ENCODE assay signal across 8 cellular contexts in genomic region chr21:41366522-41367151, GRCh38. TPM values are rescaled to one million over a fixed set of nuclear protein-coding genes. Genes with fewer than 3 reads are reported as not detected.
DNase-seq lines count a peak whose midpoint lies in the region; ATAC-seq and TF ChIP-seq lines count a peak whose summit lies in the region.

No MANE protein-coding gene starts in this region.

- H3K9ac ChIP-seq in liver (ENCODE audit: low read depth in 1 of 2, low read length in 2 of 2), result no peak overlapping the region

- peaks cover 62% of the 10 kb centered on the region for H3K36me3 Mint-ChIP-seq in CD8-positive, alpha-beta T cell
- peaks cover 61% of the 10 kb centered on the region for H3K36me3 Mint-ChIP-seq in activated CD8-positive, alpha-beta T cell treated with anti-CD3 and anti-CD28 coated beads, Interleukin-2, amount 10 ng/mL, durations not matched to agents 7 days and 5 days (ENCODE audit: low read depth)

- H3K4me1 Mint-ChIP-seq in CD8-positive, alpha-beta T cell (ENCODE audit: low read depth), result peaks cover 88% of the 10 kb centered on the region
- H3K4me1 Mint-ChIP-seq in activated CD8-positive, alpha-beta T cell treated with anti-CD3 and anti-CD28 coated beads, Interleukin-2, amount 10 ng/mL, durations not matched to agents 7 days and 5 days (ENCODE audit: low read depth), result peaks cover 87% of the 10 kb centered on the region

- ATAC-seq in CD8-positive, alpha-beta T cell, result no peak
- ATAC-seq in activated CD8-positive, alpha-beta T cell treated with anti-CD3 and anti-CD28 coated beads, Interleukin-2, amount 10 ng/mL, durations not matched to agents 7 days and 5 days, result no peak
- no peak for ATAC-seq in HG03045 (IDR thresholded peaks at IDR 0.05; ENCODE audit: unreplicated experiment)
- no peak for ATAC-seq in GM18502 (IDR thresholded peaks at IDR 0.05; ENCODE audit: poor library complexity, unreplicated experiment)

- H3K27ac Mint-ChIP-seq in CD8-positive, alpha-beta T cell, result peak overlapping the region; percentile 63
- H3K27ac Mint-ChIP-seq in activated CD8-positive, alpha-beta T cell treated with anti-CD3 and anti-CD28 coated beads, Interleukin-2, amount 10 ng/mL, durations not matched to agents 7 days and 5 days, result peak overlapping the region; percentile 32

- DNase-seq in CD8-positive, alpha-beta T cell, result peak in 2 of 7 experiments; percentile 11 to 25
- DNase-seq in HL-60 (ENCODE audit: low read depth in 1 of 2, low spot score in 1 of 2) (peak; percentile 96 to 97), T-helper 1 cell (no peak), SHP77 (lab: John Stamatoyannopoulos, UW) (no peak)
- DNase-seq in activated CD8-positive, alpha-beta T cell treated with anti-CD3 and anti-CD28 coated beads, Interleukin-2, amount 10 ng/mL, durations not matched to agents 7 days and 5 days, result no peak

- WGBS in liver, result 43% methylated on average over 12 of the region's 12 CpGs

- no peak for TF ChIP-seq CTCF in CD8-positive, alpha-beta T cell (IDR thresholded peaks at IDR 0.05)
- TF ChIP-seq CTCF in HL-60 (IDR thresholded peaks at IDR 0.05; ENCODE audit: insufficient read depth, low read length), result no peak
- TF ChIP-seq CTCF in liver (IDR thresholded peaks at IDR 0.05; ENCODE audit: low read depth, low read length, missing input control), result no peak

- no peaks in the 10 kb centered on the region for H3K27me3 ChIP-seq in CD8-positive, alpha-beta T cell (ENCODE audit: insufficient read depth, low read length)
- H3K27me3 ChIP-seq in HL-60 (ENCODE audit: insufficient read depth, poor library complexity, severe bottlenecking) (no peaks in the 10 kb centered on the region), liver (ENCODE audit: control insufficient read depth in 4 of 4, insufficient read depth in 4 of 4, low read length in 3 of 4) (peaks cover 0 to 3% (median 0%) of the 10 kb centered on the region in 4 donors)

- no peak for TF ChIP-seq RAD21 in liver (IDR thresholded peaks at IDR 0.05)

- H3K27me3 Mint-ChIP-seq in CD8-positive, alpha-beta T cell (ENCODE audit: low read depth), result no peaks in the 10 kb centered on the region
- no peaks in the 10 kb centered on the region for H3K27me3 Mint-ChIP-seq in activated CD8-positive, alpha-beta T cell treated with anti-CD3 and anti-CD28 coated beads, Interleukin-2, amount 10 ng/mL, durations not matched to agents 7 days and 5 days (ENCODE audit: low read depth)

- CTCF ChIA-PET in CD8-positive, alpha-beta T cell (lab: Charles Lee), result no interaction called here
- CTCF ChIA-PET in activated CD8-positive, alpha-beta T cell treated with anti-CD3 and anti-CD28 coated beads, Interleukin-2, amount 10 ng/mL, durations not matched to agents 7 days and 5 days (lab: Charles Lee), result no interaction called here

- no peak overlapping the region for H3K4me3 ChIP-seq in CD8-positive, alpha-beta T cell (ENCODE audit: low read depth, low read length)
- no peak overlapping the region for H3K4me3 ChIP-seq in HL-60 (replicated peaks; ENCODE audit: insufficient read depth, low read length)
- H3K4me3 ChIP-seq in liver (ENCODE audit: low read depth in 1 of 3, low read length in 3 of 3), result no peak overlapping the region

- no peaks in the 10 kb centered on the region for H3K9me3 Mint-ChIP-seq in CD8-positive, alpha-beta T cell
- no peaks in the 10 kb centered on the region for H3K9me3 Mint-ChIP-seq in activated CD8-positive, alpha-beta T cell treated with anti-CD3 and anti-CD28 coated beads, Interleukin-2, amount 10 ng/mL, durations not matched to agents 7 days and 5 days (ENCODE audit: insufficient read depth)

- H3K4me1 ChIP-seq in CD8-positive, alpha-beta T cell (ENCODE audit: insufficient read depth, low read length), result peaks cover 44% of the 10 kb centered on the region
- no peaks in the 10 kb centered on the region for H3K4me1 ChIP-seq in liver (ENCODE audit: control insufficient read depth in 4 of 4, insufficient read depth in 4 of 4, low read length in 3 of 4)

- no peak overlapping the region for H3K4me3 Mint-ChIP-seq in CD8-positive, alpha-beta T cell
- no peak overlapping the region for H3K4me3 Mint-ChIP-seq in activated CD8-positive, alpha-beta T cell treated with anti-CD3 and anti-CD28 coated beads, Interleukin-2, amount 10 ng/mL, durations not matched to agents 7 days and 5 days

- no peak overlapping the region for H3K27ac ChIP-seq in CD8-positive, alpha-beta T cell (ENCODE audit: low read depth, low read length)
- H3K27ac ChIP-seq in HL-60 (replicated peaks) (peak overlapping the region; percentile 70), liver (ENCODE audit: low read depth in 1 of 2, low read length in 2 of 2) (peak overlapping the region in 1 of 2 donors; percentile 42)

- POLR2A ChIA-PET in CD8-positive, alpha-beta T cell (lab: Charles Lee), result interaction anchor here (1.5 kb wide), 1 partner anchor 60 kb away, joined by 5 read pairs; the partner anchor contains the start of gene MX1
- POLR2A ChIA-PET in activated CD8-positive, alpha-beta T cell treated with anti-CD3 and anti-CD28 coated beads, Interleukin-2, amount 10 ng/mL, durations not matched to agents 7 days and 5 days (lab: Charles Lee), result interaction anchor here (7.5 kb wide), 1 partner anchor 59 kb away, joined by 105 read pairs; the partner anchor contains the start of gene MX1

- intact Hi-C loops in CD8-positive, alpha-beta T cell (cut with DNase I, micrococcal nuclease), result no loop called here

- no peaks in the 10 kb centered on the region for H3K9me3 ChIP-seq in CD8-positive, alpha-beta T cell (ENCODE audit: low read length)
- H3K9me3 ChIP-seq in liver (ENCODE audit: control insufficient read depth in 4 of 4, low read length in 3 of 4), result no peaks in the 10 kb centered on the region

- H3K36me3 ChIP-seq in CD8-positive, alpha-beta T cell (ENCODE audit: insufficient read depth, low read length), result no peaks in the 10 kb centered on the region
- H3K36me3 ChIP-seq in liver (ENCODE audit: control insufficient read depth in 4 of 4, insufficient read depth in 3 of 4, low read depth in 1 of 4, low read length in 3 of 4), result no peaks in the 10 kb centered on the region

TF ChIP-seq in liver, 16 proteins besides CTCF, POLR2A, EP300 and RAD21:
- no peak for TF ChIP-seq EGR1 (IDR thresholded peaks at IDR 0.05; ENCODE audit: low read depth in 2 of 2)
- no peak for TF ChIP-seq FOXA1 (IDR thresholded peaks at IDR 0.05)
- peak; percentile 31 to 42 for TF ChIP-seq RXRA (IDR thresholded peaks at IDR 0.05)
- no peak for TF ChIP-seq ATF3 (IDR thresholded peaks at IDR 0.05)
- TF ChIP-seq NR2F2 (IDR thresholded peaks at IDR 0.05), result no peak
- no peak for TF ChIP-seq FOXA2 (IDR thresholded peaks at IDR 0.05)
- TF ChIP-seq SP1 (IDR thresholded peaks at IDR 0.05), result peak; percentile 19
- no peak for TF ChIP-seq YY1 (IDR thresholded peaks at IDR 0.05)
- peak in 1 of 2 donors; percentile 40 for TF ChIP-seq JUND (IDR thresholded peaks at IDR 0.05)

RNA-seq across cellular contexts. Expression of gene MX2, which starts 4.8 kb away (rescaled TPM):
- total RNA-seq in CD8-positive, alpha-beta T cell, result 10 to 100 TPM; 58.5 to 61.5 TPM
- 10 to 100 TPM; 56.0 to 58.6 TPM for total RNA-seq in activated CD8-positive, alpha-beta T cell treated with anti-CD3 and anti-CD28 coated beads, Interleukin-2, amount 10 ng/mL, durations not matched to agents 7 days and 5 days
- 1 to 10 TPM; 2.6 to 4.7 TPM for total RNA-seq in liver
- 1 to 10 TPM in 1 of 2 donors, under 1 TPM in 1; 0.69 to 1.9 TPM for polyA plus RNA-seq in liver

RNA-seq across cellular contexts. Expression of gene FAM3B, which starts 50.0 kb away (rescaled TPM):
- not detected for total RNA-seq in CD8-positive, alpha-beta T cell
- total RNA-seq in activated CD8-positive, alpha-beta T cell treated with anti-CD3 and anti-CD28 coated beads, Interleukin-2, amount 10 ng/mL, durations not matched to agents 7 days and 5 days, result not detected
- total RNA-seq in liver, result 10 to 100 TPM in 1 of 2 donors, 1 to 10 TPM in 1; 5.4 to 18.2 TPM
- polyA plus RNA-seq in liver, result 1 to 10 TPM in 1 of 2 donors, under 1 TPM in 1; 0.72 to 1.5 TPM

RNA-seq across cellular contexts. Expression of gene MX1, which starts 59.4 kb away (rescaled TPM):
- 10 to 100 TPM; 69.1 to 71.0 TPM for total RNA-seq in CD8-positive, alpha-beta T cell
- 100 to 1,000 TPM; 563 to 584 TPM for total RNA-seq in activated CD8-positive, alpha-beta T cell treated with anti-CD3 and anti-CD28 coated beads, Interleukin-2, amount 10 ng/mL, durations not matched to agents 7 days and 5 days
- 10 to 100 TPM; 15.1 to 21.3 TPM for total RNA-seq in liver
- 10 to 100 TPM; 16.3 to 19.7 TPM for polyA plus RNA-seq in liver

Comparison
In these comparisons a context has a peak if more than half of its experiments do, and no peak if none do; other contexts are left out.
1. DNase-seq: peak in HL-60 (2 of 2); none in activated CD8-positive, alpha-beta T cell treated with anti-CD3 and anti-CD28 coated beads, Interleukin-2, amount 10 ng/mL, durations not matched to agents 7 days and 5 days (single experiment), T-helper 1 cell (0 of 5) and SHP77 (0 of 2).
2. RNA of gene MX2, which starts 4.8 kb away (total RNA-seq): 58.5 to 61.5 TPM in CD8-positive, alpha-beta T cell and 56.0 to 58.6 TPM in activated CD8-positive, alpha-beta T cell treated with anti-CD3 and anti-CD28 coated beads, Interleukin-2, amount 10 ng/mL, durations not matched to agents 7 days and 5 days; 2.6 to 4.7 TPM in liver; every median in the first group is over 10 times any median in the second.
3. RNA of gene FAM3B, which starts 50.0 kb away (total RNA-seq): 5.4 to 18.2 TPM in liver; not detected in activated CD8-positive, alpha-beta T cell treated with anti-CD3 and anti-CD28 coated beads, Interleukin-2, amount 10 ng/mL, durations not matched to agents 7 days and 5 days and not detected in CD8-positive, alpha-beta T cell; every median in the first group is over 4 times any median in the second.
4. RNA of gene MX1, which starts 59.4 kb away (total RNA-seq): 563 to 584 TPM in activated CD8-positive, alpha-beta T cell treated with anti-CD3 and anti-CD28 coated beads, Interleukin-2, amount 10 ng/mL, durations not matched to agents 7 days and 5 days; 69.1 to 71.0 TPM in CD8-positive, alpha-beta T cell and 15.1 to 21.3 TPM in liver; every median in the first group is over 4 times any median in the second.